ENCODE assay signal across 1 cellular context in the genomic region with DNA sequence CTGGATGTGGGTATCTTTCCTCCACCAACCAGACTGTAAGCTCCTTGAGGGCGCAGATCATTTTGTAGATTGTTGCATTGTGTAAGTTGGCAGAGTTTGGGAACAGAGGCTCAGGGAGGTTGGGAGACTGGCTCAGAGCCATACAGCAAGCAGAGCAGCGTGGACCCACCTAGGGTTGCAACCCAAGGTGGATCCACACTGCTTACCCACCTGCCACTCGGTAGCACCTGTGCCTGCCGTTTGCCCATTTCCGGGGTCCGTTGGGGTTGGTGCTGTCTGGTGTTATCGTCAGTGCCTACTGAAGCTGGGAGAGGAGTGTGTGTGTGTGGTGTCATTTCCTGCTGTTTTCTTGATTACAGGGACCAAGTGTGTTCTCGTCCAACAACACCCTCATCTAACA.
TF ChIP-seq lines count a peak whose summit lies in the region.

No MANE protein-coding gene starts in this region.

TF ChIP-seq in K562, 482 proteins besides CTCF, POLR2A, EP300 and RAD21 (continued from another document):
- TF ChIP-seq CBX3 (IDR thresholded peaks at IDR 0.05; ENCODE audit: borderline replicate concordance in 1 of 2, low read length in 2 of 2), result no peak
- TF ChIP-seq KLF6 (CRISPR knock-in tag; IDR thresholded peaks at IDR 0.05; ENCODE audit: borderline replicate concordance), result no peak
- TF ChIP-seq TFAP4 (CRISPR knock-in tag; IDR thresholded peaks at IDR 0.05; ENCODE audit: borderline replicate concordance), result peak; percentile 8; the same call in 1 of the 2 replicates
- no peak for TF ChIP-seq NFRKB (IDR thresholded peaks at IDR 0.05; ENCODE audit: low read depth)
- no peak for TF ChIP-seq CREB1 (IDR thresholded peaks at IDR 0.05)
- 0 out of 2 replicates have a peak, but pooled peaks have one; percentile 19 for TF ChIP-seq CREB1 (CRISPR knock-in tag; IDR thresholded peaks at IDR 0.05)
- peak; percentile 54 for TF ChIP-seq ZNF316 (IDR thresholded peaks at IDR 0.05)
- 0 out of 2 replicates have a peak, but pooled peaks have one; percentile 35 for TF ChIP-seq KAT7 (CRISPR knock-in tag; IDR thresholded peaks at IDR 0.05; ENCODE audit: borderline replicate concordance)
- TF ChIP-seq, protein P1, sequence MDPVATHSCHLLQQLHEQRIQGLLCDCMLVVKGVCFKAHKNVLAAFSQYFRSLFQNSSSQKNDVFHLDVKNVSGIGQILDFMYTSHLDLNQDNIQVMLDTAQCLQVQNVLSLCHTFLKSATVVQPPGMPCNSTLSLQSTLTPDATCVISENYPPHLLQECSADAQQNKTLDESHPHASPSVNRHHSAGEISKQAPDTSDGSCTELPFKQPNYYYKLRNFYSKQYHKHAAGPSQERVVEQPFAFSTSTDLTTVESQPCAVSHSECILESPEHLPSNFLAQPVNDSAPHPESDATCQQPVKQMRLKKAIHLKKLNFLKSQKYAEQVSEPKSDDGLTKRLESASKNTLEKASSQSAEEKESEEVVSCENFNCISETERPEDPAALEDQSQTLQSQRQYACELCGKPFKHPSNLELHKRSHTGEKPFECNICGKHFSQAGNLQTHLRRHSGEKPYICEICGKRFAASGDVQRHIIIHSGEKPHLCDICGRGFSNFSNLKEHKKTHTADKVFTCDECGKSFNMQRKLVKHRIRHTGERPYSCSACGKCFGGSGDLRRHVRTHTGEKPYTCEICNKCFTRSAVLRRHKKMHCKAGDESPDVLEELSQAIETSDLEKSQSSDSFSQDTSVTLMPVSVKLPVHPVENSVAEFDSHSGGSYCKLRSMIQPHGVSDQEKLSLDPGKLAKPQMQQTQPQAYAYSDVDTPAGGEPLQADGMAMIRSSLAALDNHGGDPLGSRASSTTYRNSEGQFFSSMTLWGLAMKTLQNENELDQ (CRISPR knock-in tag; IDR thresholded peaks at IDR 0.05; ENCODE audit: borderline replicate concordance), result no peak
- 0 out of 2 replicates have a peak, but pooled peaks have one; percentile 46 for TF ChIP-seq ZBTB1 (CRISPR knock-in tag; IDR thresholded peaks at IDR 0.05; ENCODE audit: borderline replicate concordance, low read depth)
- no peak for TF ChIP-seq FOXO4 (CRISPR knock-in tag; IDR thresholded peaks at IDR 0.05)
- TF ChIP-seq ARNT (IDR thresholded peaks at IDR 0.05), result no peak
